In genomic region chr10:32357056-32357735, GRCh38 we compare ENCODE assay signal across 23 cellular contexts. TPM values are rescaled to one million over a fixed set of nuclear protein-coding genes. Genes with fewer than 3 reads are reported as not detected.
DNase-seq lines count a peak whose midpoint lies in the region; ATAC-seq lines count a peak whose summit lies in the region.
"Had no signal": no experiment of that assay in that cellular context is flagged by ENCODE, and none has a peak within 500 bp of the region (broad histone marks: within the 10 kb centered on the region; RNA-seq: fewer than 3 reads in every experiment).

No MANE protein-coding gene starts in this region.

- H3K4ac ChIP-seq in trophoblast cell (ENCODE audit: low read depth, low read length), result no peak overlapping the region

- H3K36me3 ChIP-seq in trophoblast cell (ENCODE audit: control insufficient read depth in 1 of 2, insufficient read depth in 2 of 2, low read length in 2 of 2), result peaks cover 0 to 2% of the 10 kb centered on the region in 2 experiments
- H3K36me3 ChIP-seq: esophagus squamous epithelium, ovary, right atrium auricular region had no signal

- peaks cover 75% of the 10 kb centered on the region for H3K4me1 Mint-ChIP-seq in activated CD4-positive, alpha-beta T cell treated with anti-CD3 and anti-CD28 coated beads, Interleukin-2, amount 10 ng/mL, durations not matched to agents 7 days and 5 days
- peaks cover 56% of the 10 kb centered on the region for H3K4me1 Mint-ChIP-seq in T-helper 17 cell
- H3K4me1 Mint-ChIP-seq in activated naive CD8-positive, alpha-beta T cell (ENCODE audit: low read depth), result peaks cover 77% of the 10 kb centered on the region

- H3K18ac ChIP-seq in trophoblast cell (ENCODE audit: low read length), result no peak overlapping the region

- H3K79me1 ChIP-seq in trophoblast cell (ENCODE audit: low read length), result no peaks in the 10 kb centered on the region

- H2AFZ ChIP-seq in trophoblast cell (ENCODE audit: insufficient read depth, low read length, poor library complexity), result no peak overlapping the region

- H3K23ac ChIP-seq in trophoblast cell (ENCODE audit: low read length), result no peak overlapping the region

- peaks cover 0 to 9% of the 10 kb centered on the region in 2 experiments for H3K4me1 ChIP-seq in trophoblast cell (ENCODE audit: control insufficient read depth in 1 of 2, insufficient read depth in 2 of 2, low read length in 2 of 2)
- H3K4me1 ChIP-seq: testis had no signal

- H2AK5ac ChIP-seq in trophoblast cell (ENCODE audit: low read length), result no peak overlapping the region

- H3K9me3 Mint-ChIP-seq in activated CD4-positive, alpha-beta T cell treated with anti-CD3 and anti-CD28 coated beads, Interleukin-2, amount 10 ng/mL, durations not matched to agents 7 days and 5 days, result peaks cover 14% of the 10 kb centered on the region
- peaks cover 7% of the 10 kb centered on the region for H3K9me3 Mint-ChIP-seq in activated naive CD8-positive, alpha-beta T cell (ENCODE audit: low read depth)

- POLR2A ChIA-PET in activated CD4-positive, alpha-beta T cell treated with anti-CD3 and anti-CD28 coated beads, Interleukin-2, amount 10 ng/mL, durations not matched to agents 7 days and 5 days (lab: Charles Lee), result interaction anchor here (0.6 kb wide), 1 partner anchor 10 kb away, joined by 3 read pairs; no protein-coding TSS in a partner anchor

- H2BK120ac ChIP-seq in trophoblast cell (ENCODE audit: insufficient read depth, low read length, poor library complexity), result no peak overlapping the region

- peak overlapping the region; percentile 6 for H4K91ac ChIP-seq in trophoblast cell (ENCODE audit: low read depth, low read length)

- no CpG with 5 or more reads among the region's 8 CpGs for WGBS in trophoblast cell (ENCODE audit: extremely low coverage, insufficient coverage, insufficient read length)

- peak overlapping the region; percentile 31 for H2BK12ac ChIP-seq in trophoblast cell (ENCODE audit: low read length)

- peak; percentile 63 for DNase-seq in activated CD4-positive, alpha-beta T cell treated with anti-CD3 and anti-CD28 coated beads, Interleukin-2, amount 10 ng/mL, durations not matched to agents 7 days and 5 days
- no peak for DNase-seq in activated CD4-positive, alpha-beta T cell treated with anti-CD3 and anti-CD28 coated beads, Interleukin-2, amount 50 U/mL, for 48 hours
- DNase-seq in T-helper 17 cell (no peak), trophoblast cell (no peak), Kasumi-1 (lab: John Stamatoyannopoulos, UW) (no peak), cerebellum (ENCODE audit: low spot score) (no peak)
- DNase-seq in stimulated activated CD4-positive, alpha-beta T cell treated with anti-CD3 and anti-CD28 coated beads, Interleukin-4, amount 100 ng/mL, for 4 hours, result no peak
- DNase-seq: activated CD4-positive, alpha-beta T cell treated with anti-CD3 and anti-CD28 coated beads for 1 hour; cerebellar nuclear complex; esophagus squamous epithelium; HCEC 1CT; mammary epithelial cell; NCI-H1105; NCI-H2081; NCI-H510A treated with DMSO at 0.1 percent for 48 hours; NK-92 treated with Interleukin-12 subunit alpha and Interleukin-12 subunit beta, amount 100 ng/mL, for 24 hours; ovary; RPMI8226; T1000; testis had no signal

- H3K14ac ChIP-seq in trophoblast cell (ENCODE audit: low read length), result no peak overlapping the region

- H3K27ac ChIP-seq in trophoblast cell (ENCODE audit: low read depth, low read length), result no peak overlapping the region
- H3K27ac ChIP-seq: ovary, right atrium auricular region, SK-N-MC, testis had no signal

- H3K27me3 ChIP-seq in trophoblast cell (ENCODE audit: insufficient read depth, low read length), result no peaks in the 10 kb centered on the region
- H3K27me3 ChIP-seq: esophagus squamous epithelium, ovary, right atrium auricular region, testis had no signal

- peaks cover 45% of the 10 kb centered on the region for H3K36me3 Mint-ChIP-seq in activated CD4-positive, alpha-beta T cell treated with anti-CD3 and anti-CD28 coated beads, Interleukin-2, amount 10 ng/mL, durations not matched to agents 7 days and 5 days (ENCODE audit: low read depth)
- H3K36me3 Mint-ChIP-seq in T-helper 17 cell (ENCODE audit: low read depth), result peaks cover 5% of the 10 kb centered on the region
- H3K36me3 Mint-ChIP-seq in activated naive CD8-positive, alpha-beta T cell, result peaks cover 20% of the 10 kb centered on the region

- H3K9me3 ChIP-seq in T-helper 17 cell (ENCODE audit: control insufficient read depth, low read length, poor library complexity, severe bottlenecking), result no peaks in the 10 kb centered on the region
- H3K9me3 ChIP-seq in trophoblast cell (ENCODE audit: insufficient read depth, low read depth, low read length), result no peaks in the 10 kb centered on the region
- H3K9me3 ChIP-seq: esophagus squamous epithelium, ovary, right atrium auricular region, testis had no signal

- no peak overlapping the region for H3K9ac ChIP-seq in trophoblast cell (ENCODE audit: low read length)

- no peaks in the 10 kb centered on the region for H3K79me2 ChIP-seq in trophoblast cell (ENCODE audit: control insufficient read depth, insufficient read depth, low read length, poor library complexity)

- H4K8ac ChIP-seq in trophoblast cell (ENCODE audit: low read depth, low read length), result no peak overlapping the region

- H2BK5ac ChIP-seq in trophoblast cell (ENCODE audit: low read depth, low read length, poor library complexity), result no peak overlapping the region

- CTCF ChIA-PET in activated CD4-positive, alpha-beta T cell treated with anti-CD3 and anti-CD28 coated beads, Interleukin-2, amount 10 ng/mL, durations not matched to agents 7 days and 5 days (lab: Charles Lee), result interaction anchor here (0.6 to 1.1 kb wide), 4 partner anchors 9 to 1326 kb away, joined by 3 read pairs; partner anchors contain the start of gene ZNF438

- H4K12ac ChIP-seq in trophoblast cell (ENCODE audit: low read depth, low read length), result no peak overlapping the region

- peak overlapping the region; percentile 54 for H3K4me3 Mint-ChIP-seq in activated CD4-positive, alpha-beta T cell treated with anti-CD3 and anti-CD28 coated beads, Interleukin-2, amount 10 ng/mL, durations not matched to agents 7 days and 5 days
- H3K4me3 Mint-ChIP-seq in T-helper 17 cell, result peak overlapping the region; percentile 76
- H3K4me3 Mint-ChIP-seq in activated naive CD8-positive, alpha-beta T cell, result peak overlapping the region; percentile 72

- no peak overlapping the region for H3K4me2 ChIP-seq in trophoblast cell (ENCODE audit: low read length)

- peak; percentile 81 for ATAC-seq in T-helper 17 cell

- H3K27ac Mint-ChIP-seq in activated CD4-positive, alpha-beta T cell treated with anti-CD3 and anti-CD28 coated beads, Interleukin-2, amount 10 ng/mL, durations not matched to agents 7 days and 5 days, result peak overlapping the region; percentile 93
- peak overlapping the region; percentile 91 for H3K27ac Mint-ChIP-seq in T-helper 17 cell
- H3K27ac Mint-ChIP-seq in activated naive CD8-positive, alpha-beta T cell, result peak overlapping the region; percentile 89

- H3K4me3 ChIP-seq in trophoblast cell (ENCODE audit: low read depth, low read length), result no peak overlapping the region
- H3K4me3 ChIP-seq: esophagus squamous epithelium, ovary, right atrium auricular region, SK-N-MC, testis had no signal

- H3K27me3 Mint-ChIP-seq in activated CD4-positive, alpha-beta T cell treated with anti-CD3 and anti-CD28 coated beads, Interleukin-2, amount 10 ng/mL, durations not matched to agents 7 days and 5 days, result no peaks in the 10 kb centered on the region
- H3K27me3 Mint-ChIP-seq in T-helper 17 cell, result no peaks in the 10 kb centered on the region
- H3K27me3 Mint-ChIP-seq in activated naive CD8-positive, alpha-beta T cell, result no peaks in the 10 kb centered on the region

RNA-seq across cellular contexts. Expression of gene EPC1, which starts 10.2 kb away (rescaled TPM):
- total RNA-seq in activated CD4-positive, alpha-beta T cell treated with anti-CD3 and anti-CD28 coated beads, Interleukin-2, amount 10 ng/mL, durations not matched to agents 7 days and 5 days, result 10 to 100 TPM; 47.6 to 54.2 TPM
- 100 to 1,000 TPM; 178 to 189 TPM for total RNA-seq in T-helper 17 cell
- 20.2 and 21.7 TPM in 2 replicates for polyA plus RNA-seq in trophoblast cell (2013)
- total RNA-seq in cerebellum, result 118 TPM
